In the genomic region with DNA sequence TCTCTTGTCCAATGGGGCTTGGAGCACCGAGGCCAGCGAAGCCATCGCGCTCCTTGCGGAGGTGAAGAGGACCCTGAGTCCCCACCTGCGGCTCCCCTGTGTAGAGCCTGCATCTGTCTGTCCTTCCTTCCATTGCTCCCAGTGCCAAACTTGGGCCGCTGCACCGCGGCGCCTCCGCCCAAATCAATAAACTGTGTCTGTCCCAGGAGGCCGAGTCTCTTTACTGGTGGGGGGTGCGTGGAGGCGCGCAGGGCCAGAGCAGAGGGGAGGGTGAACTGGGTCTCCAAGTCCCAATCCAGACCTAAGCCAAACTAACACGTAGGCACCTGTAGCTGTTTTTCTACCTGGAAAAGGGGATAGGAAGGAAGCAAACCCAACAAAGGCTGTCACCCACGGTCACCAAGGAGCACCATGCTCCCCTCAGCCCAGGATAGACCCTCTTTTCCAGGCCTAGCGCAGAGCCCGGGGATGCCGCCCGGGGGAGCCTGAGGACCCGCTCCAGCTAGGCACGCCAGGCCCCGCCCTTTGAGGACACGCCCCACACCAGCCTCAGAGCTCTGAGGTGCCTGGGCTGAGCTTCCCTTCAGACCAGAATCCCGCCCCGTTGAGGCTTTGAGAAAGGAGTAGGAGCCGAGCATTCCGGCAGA, we compare ENCODE assay signal across 1 cellular context.
TF ChIP-seq lines count a peak whose summit lies in the region.

No MANE protein-coding gene starts in this region.

TF ChIP-seq in GM23338, 12 proteins besides CTCF, POLR2A, EP300 and RAD21 (continued from another document):
- TF ChIP-seq ZNF462 (CRISPR knock-in tag; IDR thresholded peaks at IDR 0.05) (no peak), NANOG (IDR thresholded peaks at IDR 0.05; ENCODE audit: borderline replicate concordance) (no peak), JUNB (IDR thresholded peaks at IDR 0.05; ENCODE audit: unreplicated experiment) (no peak), REST (IDR thresholded peaks at IDR 0.05; ENCODE audit: unreplicated experiment) (no peak)
